ENCODE assay signal across 8 cellular contexts in genomic region chrX:140712413-140713173, GRCh38. TPM values are rescaled to one million over a fixed set of nuclear protein-coding genes. Genes with fewer than 3 reads are reported as not detected.
DNase-seq lines count a peak whose midpoint lies in the region; ATAC-seq and TF ChIP-seq lines count a peak whose summit lies in the region.

No MANE protein-coding gene starts in this region.

- TF ChIP-seq CTCF in dorsolateral prefrontal cortex (IDR thresholded peaks at IDR 0.05 in 54 of 56, conservative IDR thresholded peaks at IDR 0.05 in 2 of 56; ENCODE audit: low read depth in 1 of 56, partially characterized antibody in 56 of 56) (no peak), upper lobe of left lung (IDR thresholded peaks at IDR 0.05) (no peak), spleen (IDR thresholded peaks at IDR 0.05 in 8 of 11, conservative IDR thresholded peaks at IDR 0.05 in 3 of 11) (no peak)

- intact Hi-C loops in dorsolateral prefrontal cortex (cut with DNase I): no loop called here
- intact Hi-C loops in spleen (cut with DNase I; ENCODE audit: low total_unique reads): no loop called here

- peak; percentile 3 for DNase-seq in stimulated activated CD4-positive, alpha-beta T cell treated with anti-CD3 and anti-CD28 coated beads, Interleukin-1b, Interleukin-23, amount 100 ng/mL, for 48 hours
- DNase-seq in stimulated activated CD4-positive, alpha-beta T cell treated with anti-CD3 and anti-CD28 coated beads, Interleukin-2, amount 100 ng/mL, for 48 hours: no peak
- DNase-seq in T follicular helper cell (ENCODE audit: low read depth) (peak; percentile 15), dorsolateral prefrontal cortex (peak; percentile 52 to 79 (median 65)), mesendoderm (peak; percentile 94), upper lobe of left lung (peak; percentile 28 to 39), spleen (no peak)

- H3K4me1 ChIP-seq in mesendoderm (ENCODE audit: control insufficient read depth, low read depth, low read length) (no peaks in the 10 kb centered on the region), upper lobe of left lung (no peaks in the 10 kb centered on the region), spleen (no peaks in the 10 kb centered on the region)

- no peak overlapping the region for H4K5ac ChIP-seq in mesendoderm (ENCODE audit: low read length)

- no peak overlapping the region for H2BK120ac ChIP-seq in mesendoderm (ENCODE audit: low read depth, low read length)

- H3K56ac ChIP-seq in mesendoderm (ENCODE audit: low read length): no peak overlapping the region

- peaks cover 0 to 67% (median 10%) of the 10 kb centered on the region in 45 donors for H3K27me3 ChIP-seq in dorsolateral prefrontal cortex
- H3K27me3 ChIP-seq in mesendoderm (ENCODE audit: insufficient read depth, low read length, poor library complexity): no peaks in the 10 kb centered on the region
- H3K27me3 ChIP-seq in upper lobe of left lung: no peaks in the 10 kb centered on the region
- peaks cover 0 to 22% (median 4%) of the 10 kb centered on the region in 7 donors for H3K27me3 ChIP-seq in spleen (replicated peaks in 1 of 7)

- H3K9me3 ChIP-seq in upper lobe of left lung (no peaks in the 10 kb centered on the region), spleen (no peaks in the 10 kb centered on the region)

- H3K79me2 ChIP-seq in mesendoderm (ENCODE audit: control insufficient read depth, insufficient read depth, low read length): no peaks in the 10 kb centered on the region

- ATAC-seq in upper lobe of left lung (ENCODE audit: low FRiP score in 2 of 2) (peak in 1 of 2 donors; percentile 88), GM19395 (IDR thresholded peaks at IDR 0.05; ENCODE audit: unreplicated experiment) (no peak)

- H2BK15ac ChIP-seq in mesendoderm (replicated peaks; ENCODE audit: low read depth): no peak overlapping the region

- H3K27ac ChIP-seq in dorsolateral prefrontal cortex (peak overlapping the region in 57 of 59 donors; percentile 20 to 94 (median 83)), mesendoderm (ENCODE audit: low read depth, low read length) (no peak overlapping the region), upper lobe of left lung (no peak overlapping the region), spleen (no peak overlapping the region)

- H3K36me3 ChIP-seq in mesendoderm (ENCODE audit: control insufficient read depth, insufficient read depth, low read length) (no peaks in the 10 kb centered on the region), upper lobe of left lung (no peaks in the 10 kb centered on the region), spleen (no peaks in the 10 kb centered on the region)

- H3K4me3 ChIP-seq in dorsolateral prefrontal cortex: peak overlapping the region in 58 of 59 donors; percentile 14 to 74 (median 56)
- H3K4me3 ChIP-seq in mesendoderm (ENCODE audit: low read length): no peak overlapping the region
- H3K4me3 ChIP-seq in upper lobe of left lung: peak overlapping the region in 2 of 4 donors; percentile 12 to 30
- H3K4me3 ChIP-seq in spleen: peak overlapping the region in 1 of 8 donors; percentile 15

- TF ChIP-seq EP300 in upper lobe of left lung (IDR thresholded peaks at IDR 0.05): no peak

- H3K4ac ChIP-seq in mesendoderm (ENCODE audit: low read depth, low read length): no peak overlapping the region

- no peak overlapping the region for H3K9ac ChIP-seq in mesendoderm (ENCODE audit: low read length)

- no peak overlapping the region for H2BK5ac ChIP-seq in mesendoderm (ENCODE audit: low read length)

- no peak for TF ChIP-seq POLR2A in upper lobe of left lung (IDR thresholded peaks at IDR 0.05)
- no peak for TF ChIP-seq POLR2A in spleen (IDR thresholded peaks at IDR 0.05)

- no peak overlapping the region for H3K18ac ChIP-seq in mesendoderm (ENCODE audit: low read length)

- H3K23ac ChIP-seq in mesendoderm (ENCODE audit: low read length): no peak overlapping the region

- no peak overlapping the region for H3K4me2 ChIP-seq in mesendoderm (ENCODE audit: low read length)

- no peak overlapping the region for H2AK5ac ChIP-seq in mesendoderm (ENCODE audit: low read length)

- no peaks in the 10 kb centered on the region for H3K79me1 ChIP-seq in mesendoderm (ENCODE audit: low read length)

- no CpG with 5 or more reads among the region's 16 CpGs for WGBS in mesendoderm (ENCODE audit: extremely low coverage, insufficient coverage, low lambda C conversion rate)
- 9 to 24% methylated on average over 5 to 16 of the region's 16 CpGs for WGBS in upper lobe of left lung, 2 donors
- WGBS in spleen, 5 donors: 6 to 33% (median 9%) methylated on average over 10 to 16 of the region's 16 CpGs

- no peak overlapping the region for H4K8ac ChIP-seq in mesendoderm (ENCODE audit: low read depth, low read length)

RNA-seq across cellular contexts. Expression of gene LINC00632, which starts 3.0 kb away (rescaled TPM):
- total RNA-seq in dorsolateral prefrontal cortex: over 10,000 TPM in 59 of 120 experiments, 1,000 to 10,000 TPM in 61; 5,146 to 25,783 (median 9,954) TPM
- 12.4 TPM for polyA plus RNA-seq in mesendoderm (2013, experiment 1 of 2)
- polyA plus RNA-seq in mesendoderm (2013, experiment 2 of 2): 12.3 TPM
- 100 to 1,000 TPM in 1 of 6 donors, 10 to 100 TPM in 5; 18.3 to 175 (median 30.5) TPM for total RNA-seq in upper lobe of left lung
- total RNA-seq in spleen: 100 to 1,000 TPM in 1 of 7 donors, 10 to 100 TPM in 6; 18.0 to 143 (median 47.6) TPM
- 1 to 10 TPM in 1 of 3 donors, under 1 TPM in 2; 0.12 to 1.2 (median 0.57) TPM for polyA plus RNA-seq in spleen

Comparison
In these comparisons a context has a peak if more than half of its experiments do, and no peak if none do; other contexts are left out.
1. DNase-seq: peak in stimulated activated CD4-positive, alpha-beta T cell treated with anti-CD3 and anti-CD28 coated beads, Interleukin-1b, Interleukin-23, amount 100 ng/mL, for 48 hours (single experiment), T follicular helper cell (single experiment), dorsolateral prefrontal cortex (10 of 10), mesendoderm (single experiment) and upper lobe of left lung (2 of 2); none in stimulated activated CD4-positive, alpha-beta T cell treated with anti-CD3 and anti-CD28 coated beads, Interleukin-2, amount 100 ng/mL, for 48 hours (0 of 2) and spleen (single experiment).
2. H3K27ac ChIP-seq: peak in dorsolateral prefrontal cortex (57 of 59); none in mesendoderm (single experiment), upper lobe of left lung (0 of 4) and spleen (0 of 8).
3. RNA of gene LINC00632, which starts 3.0 kb away (total RNA-seq): 5,146 to 25,783 TPM in dorsolateral prefrontal cortex; 18.0 to 143 TPM in spleen and 18.3 to 175 TPM in upper lobe of left lung; every median in the first group is over 10 times any median in the second.